In genomic region chr19:17401628-17402027, GRCh38 we compare ENCODE assay signal across 15 cellular contexts. TPM values are rescaled to one million over a fixed set of nuclear protein-coding genes. Genes with fewer than 3 reads are reported as not detected.
A peak's percentile ranks its signal among the peaks of the same experiment; 100 is the strongest.
DNase-seq lines count a peak whose midpoint lies in the region; ATAC-seq and TF ChIP-seq lines count a peak whose summit lies in the region.
"Had no signal": no experiment of that assay in that cellular context is flagged by ENCODE, and none has a peak within 500 bp of the region (broad histone marks: within the 10 kb centered on the region; RNA-seq: fewer than 3 reads in every experiment).

No MANE protein-coding gene starts in this region.

- no peak for DNase-seq in activated CD8-positive, alpha-beta T cell treated with anti-CD3 and anti-CD28 coated beads, Interleukin-2, amount 10 ng/mL, durations not matched to agents 7 days and 5 days
- no peak for DNase-seq in activated CD8-positive, alpha-beta T cell treated with anti-CD3 and anti-CD28 coated beads for 36 hours
- DNase-seq in WTC11 (ENCODE audit: low spot score) (no peak), dermis blood vessel endothelial cell (peak; percentile 48), nephron progenitor cell (no peak), SHP77 treated with DMSO at 0.1 percent for 48 hours (lab: John Stamatoyannopoulos, UW) (no peak), kidney tubule cell (ENCODE audit: low spot score) (no peak)
- DNase-seq in stimulated activated CD4-positive, alpha-beta T cell treated with anti-CD3 and anti-CD28 coated beads, Interleukin-4, amount 100 ng/mL, for 1 hour: no peak
- DNase-seq: 8988T; AML-193; CD8-positive, alpha-beta memory T cell; DMS53; GF-D8; HCEC 1CT had no signal

- H3K36me3 Mint-ChIP-seq in activated CD8-positive, alpha-beta T cell treated with anti-CD3 and anti-CD28 coated beads, Interleukin-2, amount 10 ng/mL, durations not matched to agents 7 days and 5 days (ENCODE audit: low read depth): peaks cover 46% of the 10 kb centered on the region
- peaks cover 30% of the 10 kb centered on the region for H3K36me3 Mint-ChIP-seq in activated CD8-positive, alpha-beta T cell treated with anti-CD3 and anti-CD28 coated beads for 36 hours (ENCODE audit: low read depth)
- H3K36me3 Mint-ChIP-seq in WTC11 (0 out of 2 replicates have a peak, but pooled peaks cover 3% of the 10 kb centered on the region), nephron progenitor cell (ENCODE audit: low read depth) (peaks cover 31% of the 10 kb centered on the region)

- intact Hi-C loops in activated CD8-positive, alpha-beta T cell treated with anti-CD3 and anti-CD28 coated beads for 36 hours (cut with micrococcal nuclease): loop anchor here (10.0 kb wide), 1 partner anchor 53 kb away; no protein-coding TSS in a partner anchor

- H3K9me3 Mint-ChIP-seq in activated CD8-positive, alpha-beta T cell treated with anti-CD3 and anti-CD28 coated beads, Interleukin-2, amount 10 ng/mL, durations not matched to agents 7 days and 5 days (ENCODE audit: insufficient read depth): no peaks in the 10 kb centered on the region
- no peaks in the 10 kb centered on the region for H3K9me3 Mint-ChIP-seq in activated CD8-positive, alpha-beta T cell treated with anti-CD3 and anti-CD28 coated beads for 36 hours
- H3K9me3 Mint-ChIP-seq in WTC11 (no peaks in the 10 kb centered on the region), nephron progenitor cell (no peaks in the 10 kb centered on the region)
- H3K9me3 Mint-ChIP-seq: CD8-positive, alpha-beta memory T cell had no signal

- no peak for ATAC-seq in activated CD8-positive, alpha-beta T cell treated with anti-CD3 and anti-CD28 coated beads, Interleukin-2, amount 10 ng/mL, durations not matched to agents 7 days and 5 days
- no peak for ATAC-seq in activated CD8-positive, alpha-beta T cell treated with anti-CD3 and anti-CD28 coated beads for 36 hours
- no peak for ATAC-seq in WTC11

- no peaks in the 10 kb centered on the region for H3K27me3 Mint-ChIP-seq in activated CD8-positive, alpha-beta T cell treated with anti-CD3 and anti-CD28 coated beads, Interleukin-2, amount 10 ng/mL, durations not matched to agents 7 days and 5 days (ENCODE audit: low read depth)
- no peaks in the 10 kb centered on the region for H3K27me3 Mint-ChIP-seq in activated CD8-positive, alpha-beta T cell treated with anti-CD3 and anti-CD28 coated beads for 36 hours
- no peaks in the 10 kb centered on the region for H3K27me3 Mint-ChIP-seq in WTC11 (ENCODE audit: low read depth)
- no peaks in the 10 kb centered on the region for H3K27me3 Mint-ChIP-seq in nephron progenitor cell (ENCODE audit: low read depth, poor library complexity)
- H3K27me3 Mint-ChIP-seq: CD8-positive, alpha-beta memory T cell had no signal

- CTCF ChIA-PET in activated CD8-positive, alpha-beta T cell treated with anti-CD3 and anti-CD28 coated beads, Interleukin-2, amount 10 ng/mL, durations not matched to agents 7 days and 5 days (lab: Charles Lee): no interaction called here
- CTCF ChIA-PET in activated CD8-positive, alpha-beta T cell treated with anti-CD3 and anti-CD28 coated beads for 36 hours (lab: Charles Lee): no interaction called here
- CTCF ChIA-PET in WTC11 (lab: Charles Lee): interaction anchor here (0.7 kb wide), 1 partner anchor 63 kb away, joined by 5 read pairs; no protein-coding TSS in a partner anchor

- H3K27ac Mint-ChIP-seq in activated CD8-positive, alpha-beta T cell treated with anti-CD3 and anti-CD28 coated beads, Interleukin-2, amount 10 ng/mL, durations not matched to agents 7 days and 5 days: peak overlapping the region; percentile 15
- no peak overlapping the region for H3K27ac Mint-ChIP-seq in activated CD8-positive, alpha-beta T cell treated with anti-CD3 and anti-CD28 coated beads for 36 hours
- H3K27ac Mint-ChIP-seq in WTC11 (peak overlapping the region; percentile 7; the same call in 1 of the 2 replicates), nephron progenitor cell (peak overlapping the region; percentile 92)

- TF ChIP-seq CTCF in activated CD8-positive, alpha-beta T cell treated with anti-CD3 and anti-CD28 coated beads for 36 hours (IDR thresholded peaks at IDR 0.05): no peak
- no peak for TF ChIP-seq CTCF in WTC11 (IDR thresholded peaks at IDR 0.05)
- TF ChIP-seq CTCF in nephron progenitor cell (IDR thresholded peaks at IDR 0.05): no peak

- peaks cover 31% of the 10 kb centered on the region for H3K4me1 Mint-ChIP-seq in activated CD8-positive, alpha-beta T cell treated with anti-CD3 and anti-CD28 coated beads, Interleukin-2, amount 10 ng/mL, durations not matched to agents 7 days and 5 days (ENCODE audit: low read depth)
- H3K4me1 Mint-ChIP-seq in activated CD8-positive, alpha-beta T cell treated with anti-CD3 and anti-CD28 coated beads for 36 hours (ENCODE audit: low read depth): peaks cover 18% of the 10 kb centered on the region
- H3K4me1 Mint-ChIP-seq in WTC11: peaks cover 24% of the 10 kb centered on the region
- peaks cover 40% of the 10 kb centered on the region for H3K4me1 Mint-ChIP-seq in nephron progenitor cell

- POLR2A ChIA-PET in activated CD8-positive, alpha-beta T cell treated with anti-CD3 and anti-CD28 coated beads, Interleukin-2, amount 10 ng/mL, durations not matched to agents 7 days and 5 days (lab: Charles Lee): interaction anchor here (0.6 to 1.5 kb wide), 2 partner anchors 10 to 40 kb away, joined by 3 read pairs; no protein-coding TSS in a partner anchor
- POLR2A ChIA-PET in activated CD8-positive, alpha-beta T cell treated with anti-CD3 and anti-CD28 coated beads for 36 hours (lab: Charles Lee): interaction anchor here (0.6 to 0.7 kb wide), 2 partner anchors 18 to 803 kb away, joined by 3 read pairs; no protein-coding TSS in a partner anchor
- POLR2A ChIA-PET in WTC11 (lab: Charles Lee): no interaction called here

- no peak overlapping the region for H3K4me3 Mint-ChIP-seq in activated CD8-positive, alpha-beta T cell treated with anti-CD3 and anti-CD28 coated beads, Interleukin-2, amount 10 ng/mL, durations not matched to agents 7 days and 5 days
- no peak overlapping the region for H3K4me3 Mint-ChIP-seq in activated CD8-positive, alpha-beta T cell treated with anti-CD3 and anti-CD28 coated beads for 36 hours
- no peak overlapping the region for H3K4me3 Mint-ChIP-seq in WTC11
- peak overlapping the region; percentile 60 for H3K4me3 Mint-ChIP-seq in nephron progenitor cell

TF ChIP-seq in WTC11, 78 proteins besides CTCF, POLR2A, EP300 and RAD21:
- TF ChIP-seq ZNF425 (CRISPR knock-in tag; conservative IDR thresholded peaks at IDR 0.05) (no peak), FOXJ3 (CRISPR knock-in tag; IDR thresholded peaks at IDR 0.05; ENCODE audit: borderline replicate concordance) (no peak)

RNA-seq across cellular contexts. Expression of gene BST2, which starts 3.8 kb away (rescaled TPM):
- total RNA-seq in activated CD8-positive, alpha-beta T cell treated with anti-CD3 and anti-CD28 coated beads, Interleukin-2, amount 10 ng/mL, durations not matched to agents 7 days and 5 days: 100 to 1,000 TPM; 222 to 230 TPM
- total RNA-seq in activated CD8-positive, alpha-beta T cell treated with anti-CD3 and anti-CD28 coated beads for 36 hours: 10 to 100 TPM; 89.7 to 98.4 TPM
- total RNA-seq in WTC11 (2021) (22.8 to 67.7 TPM (median 61.1 TPM) in 3 replicates), dermis blood vessel endothelial cell (1.8 and 6.5 TPM in 2 replicates)

RNA-seq across cellular contexts. Expression of gene CCDC194, which starts 7.6 kb away (rescaled TPM):
- total RNA-seq in activated CD8-positive, alpha-beta T cell treated with anti-CD3 and anti-CD28 coated beads, Interleukin-2, amount 10 ng/mL, durations not matched to agents 7 days and 5 days: 1 to 10 TPM; 4.7 to 4.8 TPM
- total RNA-seq in activated CD8-positive, alpha-beta T cell treated with anti-CD3 and anti-CD28 coated beads for 36 hours: 1 to 10 TPM in 1 of 2 experiments, under 1 TPM in 1; 0.78 to 1.3 TPM
- total RNA-seq in WTC11 (2021) (0.37 to 0.87 TPM (median 0.76 TPM) in 3 replicates), dermis blood vessel endothelial cell (0.17 TPM in 1 of 2 replicates, not detected in the other)
- total RNA-seq: H4 had no signal

RNA-seq across cellular contexts. Expression of gene MVB12A, which starts 18.2 kb away (rescaled TPM):
- 10 to 100 TPM; 36.6 to 40.3 TPM for total RNA-seq in activated CD8-positive, alpha-beta T cell treated with anti-CD3 and anti-CD28 coated beads, Interleukin-2, amount 10 ng/mL, durations not matched to agents 7 days and 5 days
- total RNA-seq in activated CD8-positive, alpha-beta T cell treated with anti-CD3 and anti-CD28 coated beads for 36 hours: 10 to 100 TPM; 28.1 to 31.8 TPM
- total RNA-seq in WTC11 (2021) (58.7 to 78.6 TPM (median 70.8 TPM) in 3 replicates), dermis blood vessel endothelial cell (47.4 and 60.9 TPM in 2 replicates)

RNA-seq across cellular contexts. Expression of gene PLVAP, which starts 24.5 kb away (rescaled TPM):
- under 1 TPM in 1 of 2 experiments, not detected in 1; 0.11 TPM for total RNA-seq in activated CD8-positive, alpha-beta T cell treated with anti-CD3 and anti-CD28 coated beads, Interleukin-2, amount 10 ng/mL, durations not matched to agents 7 days and 5 days
- not detected for total RNA-seq in activated CD8-positive, alpha-beta T cell treated with anti-CD3 and anti-CD28 coated beads for 36 hours
- total RNA-seq in WTC11 (2021) (0.11 to 0.27 TPM in 2 of 3 replicates, not detected in the other), dermis blood vessel endothelial cell (15.2 and 73.9 TPM in 2 replicates)
- total RNA-seq: CD8-positive, alpha-beta memory T cell; H4 had no signal

RNA-seq across cellular contexts. Expression of gene TMEM221, which starts 46.8 kb away (rescaled TPM):
- total RNA-seq in activated CD8-positive, alpha-beta T cell treated with anti-CD3 and anti-CD28 coated beads, Interleukin-2, amount 10 ng/mL, durations not matched to agents 7 days and 5 days: not detected
- not detected for total RNA-seq in activated CD8-positive, alpha-beta T cell treated with anti-CD3 and anti-CD28 coated beads for 36 hours
- total RNA-seq in WTC11 (2021): 1.2 to 2.9 TPM (median 2.3 TPM) in 3 replicates
- not detected in 2 replicates for total RNA-seq in dermis blood vessel endothelial cell
- total RNA-seq: CD8-positive, alpha-beta memory T cell had no signal
